In the genomic region with DNA sequence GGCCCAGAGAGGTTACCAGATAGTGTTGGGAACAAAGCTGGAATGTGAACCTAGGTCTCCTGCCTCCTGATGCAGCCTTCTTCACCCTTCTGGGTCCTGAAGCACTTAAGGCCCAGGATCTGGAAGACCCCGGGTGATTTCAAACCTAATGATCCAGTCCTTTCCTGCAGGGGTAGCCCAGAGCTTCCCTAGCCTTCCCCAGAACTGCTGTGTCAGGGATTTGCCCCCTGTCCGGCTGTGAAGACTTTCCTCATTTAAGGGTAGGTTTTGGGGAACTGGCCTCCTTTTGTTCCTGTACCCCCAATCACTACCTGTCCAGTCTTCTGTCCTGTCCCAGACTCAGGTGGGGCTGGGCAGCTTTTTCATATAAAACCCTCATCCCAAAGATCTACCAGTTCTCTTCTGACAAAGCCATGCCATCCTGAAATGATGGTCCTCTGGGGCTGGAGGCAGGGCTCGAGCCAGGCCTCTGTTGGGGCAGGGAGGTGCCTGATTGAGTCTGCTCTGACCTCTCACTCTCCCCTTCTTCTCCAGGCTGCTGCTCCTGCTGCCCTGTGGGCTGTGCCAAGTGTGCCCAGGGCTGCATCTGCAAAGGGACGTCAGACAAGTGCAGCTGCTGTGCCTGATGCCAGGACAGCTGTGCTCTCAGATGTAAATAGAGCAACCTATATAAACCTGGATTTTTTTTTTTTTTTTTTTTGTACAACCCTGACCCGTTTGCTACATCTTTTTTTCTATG, we compare ENCODE assay signal across 2 cellular contexts.
A peak's percentile ranks its signal among the peaks of the same experiment; 100 is the strongest.
TF ChIP-seq lines count a peak whose summit lies in the region.

No MANE protein-coding gene starts in this region.

TF ChIP-seq in K562, 482 proteins besides CTCF, POLR2A, EP300 and RAD21:
- TF ChIP-seq MAFK (IDR thresholded peaks at IDR 0.05; ENCODE audit: low read length) = peak; percentile 81
- no peak for TF ChIP-seq SNRNP70 (optimal IDR thresholded peaks at IDR 0.05; ENCODE audit: low read depth, low read length)
- TF ChIP-seq C11orf30 (IDR thresholded peaks at IDR 0.05; ENCODE audit: low read depth) = peak; percentile 83
- TF ChIP-seq MAFG (tag; conservative IDR thresholded peaks at IDR 0.05) = peak; percentile 75
- TF ChIP-seq ZNF316 (IDR thresholded peaks at IDR 0.05) = peak; percentile 86
- peak; percentile 65 for TF ChIP-seq MAFF (IDR thresholded peaks at IDR 0.05; ENCODE audit: low read length)

TF ChIP-seq in liver, 16 proteins besides CTCF, POLR2A, EP300 and RAD21:
- TF ChIP-seq HNF4A (conservative IDR thresholded peaks at IDR 0.05) = no peak
- peak in 1 of 2 donors; percentile 15 for TF ChIP-seq EGR1 (IDR thresholded peaks at IDR 0.05; ENCODE audit: low read depth in 2 of 2)
